ENCODE assay signal across 20 cellular contexts in genomic region chr9:128805661-128806060, GRCh38.
"Had no signal": no experiment of that assay in that cellular context is flagged by ENCODE, and none has a peak within 500 bp of the region (broad histone marks: within the 10 kb centered on the region; RNA-seq: fewer than 3 reads in every experiment).

No MANE protein-coding gene starts in this region.

- H3K9me3 Mint-ChIP-seq: activated T-cell treated with anti-CD3 and anti-CD28 coated beads, Interleukin-2, amount 50 U/mL, for 4 hours; nephron had no signal

- H3K36me3 ChIP-seq: ovary had no signal

- DNase-seq: activated CD4-positive, alpha-beta T cell treated with anti-CD3 and anti-CD28 coated beads for 1 hour; activated CD4-positive, alpha-beta T cell treated with anti-CD3 and anti-CD28 coated beads, Interleukin-2, amount 50 U/mL, for 4 hours; activated effector memory CD4-positive, alpha-beta T cell treated with anti-CD3 and anti-CD28 coated beads, Interleukin-2, amount 50 U/mL, for 16 hours; activated T-cell treated with anti-CD3 and anti-CD28 coated beads, Interleukin-2, amount 50 U/mL, for 4 hours; amniotic stem cell; brain microvascular endothelial cell; cerebellar nuclear complex; dermis blood vessel endothelial cell; erythroblast; gastrocnemius medialis; kidney glomerular epithelial cell; mesendoderm; ovary; stimulated activated CD4-positive, alpha-beta T cell treated with anti-CD3 and anti-CD28 coated beads, Interleukin-1b, Interleukin-23, amount 100 ng/mL, for 48 hours; stomach; thyroid gland had no signal

- H3K27me3 ChIP-seq: brain microvascular endothelial cell, gastrocnemius medialis, hepatocyte, ovary, stomach, thyroid gland had no signal

- H3K27ac ChIP-seq: brain microvascular endothelial cell, gastrocnemius medialis, hepatocyte, ovary, stomach, thyroid gland, VCaP had no signal

- H3K4me3 ChIP-seq: gastrocnemius medialis, hepatocyte, ovary, stomach, thyroid gland had no signal

- H3K4me3 Mint-ChIP-seq: activated naive CD8-positive, alpha-beta T cell; activated T-cell treated with anti-CD3 and anti-CD28 coated beads, Interleukin-2, amount 50 U/mL, for 4 hours; nephron had no signal

- H3K4me1 Mint-ChIP-seq: nephron had no signal

- H3K4me2 ChIP-seq: hepatocyte had no signal

- H3K27me3 Mint-ChIP-seq: activated naive CD8-positive, alpha-beta T cell had no signal

- H3K4me1 ChIP-seq: gastrocnemius medialis, stomach, thyroid gland had no signal

- H3K9me3 ChIP-seq: gastrocnemius medialis, ovary, stomach, thyroid gland had no signal

- H3K27ac Mint-ChIP-seq: activated naive CD8-positive, alpha-beta T cell; nephron had no signal

- H3K79me2 ChIP-seq: hepatocyte had no signal

- H2AFZ ChIP-seq: hepatocyte had no signal
